Comparison of ENCODE assay signal across 17 cellular contexts in genomic region chr2:168935810-168936581, GRCh38. TPM values are rescaled to one million over a fixed set of nuclear protein-coding genes. Genes with fewer than 3 reads are reported as not detected.
DNase-seq lines count a peak whose midpoint lies in the region; ATAC-seq, FAIRE-seq and TF ChIP-seq lines count a peak whose summit lies in the region.
"Had no signal": no experiment of that assay in that cellular context is flagged by ENCODE, and none has a peak within 500 bp of the region (broad histone marks: within the 10 kb centered on the region; RNA-seq: fewer than 3 reads in every experiment).

No MANE protein-coding gene starts in this region.

- no peaks in the 10 kb centered on the region for H3F3A ChIP-seq in PC-9 (ENCODE audit: insufficient read depth, low read depth)

- H3K27ac ChIP-seq in A673 (ENCODE audit: low read depth, low read length, poor library complexity, severe bottlenecking) (no peak overlapping the region), PC-9 (no peak overlapping the region)
- H3K27ac ChIP-seq: lower lobe of right lung, transverse colon had no signal

- H2AFZ ChIP-seq in PC-9, result no peak overlapping the region

- no peaks in the 10 kb centered on the region for H4K20me1 ChIP-seq in PC-9 (ENCODE audit: insufficient read depth)

- peaks cover 0 to 2% of the 10 kb centered on the region in 2 donors for H3K36me3 Mint-ChIP-seq in activated T-cell treated with anti-CD3 and anti-CD28 coated beads, Interleukin-2, amount 50 U/mL, for 72 hours (ENCODE audit: insufficient read depth in 2 of 2)
- H3K36me3 Mint-ChIP-seq: brain had no signal

- peaks cover 5% of the 10 kb centered on the region for H3K27me3 Mint-ChIP-seq in activated T-cell treated with anti-CD3 and anti-CD28 coated beads, Interleukin-2, amount 50 U/mL, for 72 hours (ENCODE audit: low read depth)
- H3K27me3 Mint-ChIP-seq: brain had no signal

- H3K9me3 ChIP-seq in A673 (ENCODE audit: low read depth, low read length, poor library complexity, severe bottlenecking), result no peaks in the 10 kb centered on the region
- H3K9me3 ChIP-seq in PC-9 (ENCODE audit: insufficient read depth, low read depth), result no peaks in the 10 kb centered on the region
- H3K9me3 ChIP-seq: Caco-2, lower lobe of right lung, transverse colon had no signal

- no peak overlapping the region for H3K27ac Mint-ChIP-seq in activated T-cell treated with anti-CD3 and anti-CD28 coated beads, Interleukin-2, amount 50 U/mL, for 72 hours
- H3K27ac Mint-ChIP-seq: brain, endodermal cell had no signal

- DNase-seq in A673 (ENCODE audit: low spot score) (peak; percentile 26), HTR-8/SVneo (ENCODE audit: insufficient read length, low spot score) (no peak), amniotic epithelial cell (ENCODE audit: low read depth) (peak; percentile 87), foreskin fibroblast (peak; percentile 12 to 14), PC-9 (no peak), cerebellum (ENCODE audit: low spot score) (no peak)
- DNase-seq in activated T-cell treated with anti-CD3 and anti-CD28 coated beads, Interleukin-2, amount 50 U/mL, for 72 hours, result no peak
- DNase-seq: 8988T; activated CD4-positive, alpha-beta T cell treated with anti-CD3 and anti-CD28 coated beads for 48 hours; Caco-2; endodermal cell; lower lobe of right lung; NCI-H2081; transverse colon had no signal

- CTCF ChIA-PET in A673 (lab: Charles Lee) (no interaction called here), PC-9 (lab: Charles Lee) (no interaction called here)

- POLR2A ChIA-PET in A673 (lab: Charles Lee; ENCODE audit: low non-redundant PET), result no interaction called here
- POLR2A ChIA-PET in PC-9 (lab: Charles Lee; ENCODE audit: unreplicated experiment), result no interaction called here

- intact Hi-C loops in A673 (cut with micrococcal nuclease; ENCODE audit: unreplicated experiment) (no loop called here), PC-9 (cut with micrococcal nuclease; ENCODE audit: unreplicated experiment) (no loop called here)

- peak; percentile 49 for FAIRE-seq in HTR-8/SVneo (lab: Jason Lieb, UNC)

- no peak for ATAC-seq in activated T-cell treated with anti-CD3 and anti-CD28 coated beads, Interleukin-2, amount 50 U/mL, for 72 hours (replicated peaks in 1 of 2)
- ATAC-seq in GM21619 (IDR thresholded peaks at IDR 0.05; ENCODE audit: unreplicated experiment), result no peak
- ATAC-seq: lower lobe of right lung had no signal

- H3K9me3 Mint-ChIP-seq in activated T-cell treated with anti-CD3 and anti-CD28 coated beads, Interleukin-2, amount 50 U/mL, for 72 hours, result no peaks in the 10 kb centered on the region

- H3K4me3 Mint-ChIP-seq in activated T-cell treated with anti-CD3 and anti-CD28 coated beads, Interleukin-2, amount 50 U/mL, for 72 hours, result no peak overlapping the region
- H3K4me3 Mint-ChIP-seq: brain, endodermal cell had no signal

- BruUV-seq in A673 (replicated peaks; lab: Mats Ljungman, UMichigan) (no TSS peak), PC-9 (replicated peaks; lab: Mats Ljungman, UMichigan) (no TSS peak)

- H3K9me2 ChIP-seq in PC-9 (ENCODE audit: insufficient read depth), result no peaks in the 10 kb centered on the region

- H3K4me3 ChIP-seq in A673 (ENCODE audit: low read depth, low read length, poor library complexity, severe bottlenecking) (no peak overlapping the region), foreskin fibroblast (ENCODE audit: low read depth in 1 of 2, low read length in 2 of 2) (no peak overlapping the region), PC-9 (no peak overlapping the region)
- H3K4me3 ChIP-seq: lower lobe of right lung, transverse colon had no signal

- no peak overlapping the region for H3K4me2 ChIP-seq in PC-9

- H3K36me3 ChIP-seq in A673 (ENCODE audit: insufficient read depth, low read length, poor library complexity, severe bottlenecking), result no peaks in the 10 kb centered on the region
- H3K36me3 ChIP-seq in PC-9 (ENCODE audit: low read depth), result no peaks in the 10 kb centered on the region
- H3K36me3 ChIP-seq: lower lobe of right lung, transverse colon had no signal

- peaks cover 6% of the 10 kb centered on the region for H3K4me1 Mint-ChIP-seq in activated T-cell treated with anti-CD3 and anti-CD28 coated beads, Interleukin-2, amount 50 U/mL, for 72 hours (ENCODE audit: low read depth)
- H3K4me1 Mint-ChIP-seq: brain had no signal

- no peaks in the 10 kb centered on the region for H3K79me2 ChIP-seq in PC-9 (ENCODE audit: low read depth)

- no peaks in the 10 kb centered on the region for H3K4me1 ChIP-seq in A673 (ENCODE audit: insufficient read depth, low read length, poor library complexity, severe bottlenecking)
- no peaks in the 10 kb centered on the region for H3K4me1 ChIP-seq in PC-9 (replicated peaks; ENCODE audit: insufficient read depth)
- H3K4me1 ChIP-seq: Caco-2, lower lobe of right lung, transverse colon had no signal

- TF ChIP-seq CTCF in A673 (conservative IDR thresholded peaks at IDR 0.05; ENCODE audit: low read depth, low read length) (no peak), foreskin fibroblast (IDR thresholded peaks at IDR 0.05; ENCODE audit: low read depth, low read length) (no peak), PC-9 (conservative IDR thresholded peaks at IDR 0.05) (no peak)

- H3K27me3 ChIP-seq in A673 (replicated peaks; ENCODE audit: insufficient read depth, low read depth, low read length, poor library complexity) (no peaks in the 10 kb centered on the region), PC-9 (ENCODE audit: insufficient read depth, low read depth) (no peaks in the 10 kb centered on the region)
- H3K27me3 ChIP-seq: transverse colon had no signal

RNA-seq across cellular contexts. Expression of gene G6PC2, which starts 34.9 kb away (rescaled TPM):
- not detected in 2 replicates for total RNA-seq in A673 (2021)
- not detected for total RNA-seq in activated T-cell treated with anti-CD3 and anti-CD28 coated beads, Interleukin-2, amount 50 U/mL, for 72 hours
- not detected in 2 replicates for total RNA-seq in PC-9 (2021)
- total RNA-seq in cerebellum, result not detected
- total RNA-seq: Caco-2, endodermal cell, lower lobe of right lung, osteocyte had no signal

RNA-seq across cellular contexts. Expression of gene SPC25, which starts 45.8 kb away (rescaled TPM):
- total RNA-seq in A673 (2021), result 56.3 and 64.3 TPM in 2 replicates
- total RNA-seq in activated T-cell treated with anti-CD3 and anti-CD28 coated beads, Interleukin-2, amount 50 U/mL, for 72 hours, result 10 to 100 TPM; 23.7 to 25.2 TPM
- total RNA-seq in PC-9 (2021), result 20.0 and 20.7 TPM in 2 replicates
- 10.2 TPM for total RNA-seq in cerebellum

Comparison
In these comparisons a context has a peak if more than half of its experiments do, and no peak if none do; other contexts are left out.
1. DNase-seq: peak in A673 (single experiment), amniotic epithelial cell (single experiment) and foreskin fibroblast (2 of 2); none in HTR-8/SVneo (single experiment), activated T-cell treated with anti-CD3 and anti-CD28 coated beads, Interleukin-2, amount 50 U/mL, for 72 hours (0 of 2), PC-9 (0 of 2) and cerebellum (single experiment).